ENCODE assay signal across 12 cellular contexts in genomic region chr20:44104807-44105517, GRCh38.
DNase-seq lines count a peak whose midpoint lies in the region; ATAC-seq and TF ChIP-seq lines count a peak whose summit lies in the region.
"Had no signal": no experiment of that assay in that cellular context is flagged by ENCODE, and none has a peak within 500 bp of the region (broad histone marks: within the 10 kb centered on the region; RNA-seq: fewer than 3 reads in every experiment).

No MANE protein-coding gene starts in this region.

- H4K91ac ChIP-seq in trophoblast cell (ENCODE audit: low read depth, low read length) = no peak overlapping the region

- TF ChIP-seq POLR2A in right lobe of liver (IDR thresholded peaks at IDR 0.05) = no peak
- no peak for TF ChIP-seq POLR2A in spleen (IDR thresholded peaks at IDR 0.05)

- H3K4me2 ChIP-seq in trophoblast cell (ENCODE audit: low read length) = no peak overlapping the region

- H3K27me3 ChIP-seq in right lobe of liver = no peaks in the 10 kb centered on the region
- no peaks in the 10 kb centered on the region for H3K27me3 ChIP-seq in trophoblast cell (ENCODE audit: insufficient read depth, low read length)
- H3K27me3 ChIP-seq in spleen (replicated peaks in 1 of 7) = peaks cover 0 to 47% (median 5%) of the 10 kb centered on the region in 7 donors
- H3K27me3 ChIP-seq: body of pancreas had no signal

- H4K8ac ChIP-seq in trophoblast cell (ENCODE audit: low read depth, low read length) = no peak overlapping the region

- no peak overlapping the region for H3K9ac ChIP-seq in trophoblast cell (ENCODE audit: low read length)

- no peak overlapping the region for H2BK5ac ChIP-seq in trophoblast cell (ENCODE audit: low read depth, low read length, poor library complexity)

- H3K18ac ChIP-seq in trophoblast cell (ENCODE audit: low read length) = no peak overlapping the region

- H3K23ac ChIP-seq in trophoblast cell (ENCODE audit: low read length) = no peak overlapping the region

- H3K27ac ChIP-seq in right lobe of liver = no peak overlapping the region
- no peak overlapping the region for H3K27ac ChIP-seq in trophoblast cell (ENCODE audit: low read depth, low read length)
- H3K27ac ChIP-seq in spleen = no peak overlapping the region
- H3K27ac ChIP-seq: body of pancreas, SJSA1 had no signal

- H3K14ac ChIP-seq in trophoblast cell (ENCODE audit: low read length) = no peak overlapping the region

- peak; percentile 79 for DNase-seq in Daoy (ENCODE audit: low read depth)
- peak; percentile 91 for DNase-seq in NCI-H2029 (lab: John Stamatoyannopoulos, UW)
- DNase-seq in astrocyte of the hippocampus (ENCODE audit: low read depth, low spot score) = peak; percentile 46
- peak in 1 of 3 donors; percentile 58 for DNase-seq in right lobe of liver
- no peak for DNase-seq in activated CD4-positive, alpha-beta T cell treated with anti-CD3 and anti-CD28 coated beads, Interleukin-2, amount 50 U/mL, for 1 hour
- DNase-seq in trophoblast cell = no peak
- DNase-seq in spleen = no peak
- DNase-seq: activated CD4-positive, alpha-beta T cell treated with anti-CD3 and anti-CD28 coated beads, Interleukin-2, amount 50 U/mL, for 48 hours; hippocampal formation had no signal

- no peak overlapping the region for H2AK5ac ChIP-seq in trophoblast cell (ENCODE audit: low read length)

- no peak overlapping the region for H3K4ac ChIP-seq in trophoblast cell (ENCODE audit: low read depth, low read length)

- ATAC-seq in right lobe of liver = peak; percentile 53 to 79 (median 56)
- ATAC-seq in HG03565 (IDR thresholded peaks at IDR 0.05; ENCODE audit: unreplicated experiment) = no peak
- ATAC-seq: body of pancreas had no signal

- H2BK120ac ChIP-seq in trophoblast cell (ENCODE audit: insufficient read depth, low read length, poor library complexity) = no peak overlapping the region

- H3K79me1 ChIP-seq in trophoblast cell (ENCODE audit: low read length) = no peaks in the 10 kb centered on the region

- H2BK12ac ChIP-seq in trophoblast cell (ENCODE audit: low read length) = no peak overlapping the region

- intact Hi-C loops in right lobe of liver (cut with DNase I) = no loop called here
- intact Hi-C loops in spleen (cut with DNase I; ENCODE audit: low total_unique reads) = no loop called here

- H4K12ac ChIP-seq in trophoblast cell (ENCODE audit: low read depth, low read length) = no peak overlapping the region

- H3K36me3 ChIP-seq in right lobe of liver = no peaks in the 10 kb centered on the region
- peaks cover 2 to 8% of the 10 kb centered on the region in 2 experiments for H3K36me3 ChIP-seq in trophoblast cell (ENCODE audit: control insufficient read depth in 1 of 2, insufficient read depth in 2 of 2, low read length in 2 of 2)
- no peaks in the 10 kb centered on the region for H3K36me3 ChIP-seq in spleen
- H3K36me3 ChIP-seq: SJSA1 had no signal

- no peaks in the 10 kb centered on the region for H3K4me1 ChIP-seq in right lobe of liver
- H3K4me1 ChIP-seq in trophoblast cell (ENCODE audit: control insufficient read depth in 1 of 2, insufficient read depth in 2 of 2, low read length in 2 of 2) = no peaks in the 10 kb centered on the region
- H3K4me1 ChIP-seq in spleen = no peaks in the 10 kb centered on the region
- H3K4me1 ChIP-seq: body of pancreas had no signal

- no peak overlapping the region for H3K4me3 ChIP-seq in right lobe of liver
- no peak overlapping the region for H3K4me3 ChIP-seq in trophoblast cell (ENCODE audit: low read depth, low read length)
- no peak overlapping the region for H3K4me3 ChIP-seq in spleen
- H3K4me3 ChIP-seq: body of pancreas, SJSA1 had no signal

- 46% methylated on average over 7 of the region's 7 CpGs for WGBS in right lobe of liver (ENCODE audit: insufficient coverage, low coverage, low lambda C conversion rate, missing lambda C conversion rate)
- no CpG with 5 or more reads among the region's 7 CpGs for WGBS in trophoblast cell (ENCODE audit: extremely low coverage, insufficient coverage, insufficient read length)
- WGBS in spleen, 5 donors = 48 to 72% (median 69%) methylated on average over 7 of the region's 7 CpGs

- no peaks in the 10 kb centered on the region for H3K9me3 ChIP-seq in right lobe of liver
- H3K9me3 ChIP-seq in trophoblast cell (ENCODE audit: insufficient read depth, low read depth, low read length) = peaks cover 2% of the 10 kb centered on the region
- peaks cover 0 to 43% (median 30%) of the 10 kb centered on the region in 8 donors for H3K9me3 ChIP-seq in spleen
- H3K9me3 ChIP-seq: body of pancreas, SJSA1 had no signal

- no peak overlapping the region for H2AFZ ChIP-seq in trophoblast cell (ENCODE audit: insufficient read depth, low read length, poor library complexity)

- H3K79me2 ChIP-seq in trophoblast cell (ENCODE audit: control insufficient read depth, insufficient read depth, low read length, poor library complexity) = no peaks in the 10 kb centered on the region

- TF ChIP-seq CTCF in right lobe of liver (IDR thresholded peaks at IDR 0.05) (no peak), spleen (IDR thresholded peaks at IDR 0.05 in 8 of 11, conservative IDR thresholded peaks at IDR 0.05 in 3 of 11) (no peak)

Comparison
In these comparisons a context has a peak if more than half of its experiments do, and no peak if none do; other contexts are left out.
1. DNase-seq: peak in Daoy (single experiment), NCI-H2029 (single experiment) and astrocyte of the hippocampus (single experiment); none in activated CD4-positive, alpha-beta T cell treated with anti-CD3 and anti-CD28 coated beads, Interleukin-2, amount 50 U/mL, for 1 hour (single experiment), trophoblast cell (0 of 2) and spleen (single experiment).